Comparison of ENCODE assay signal across 10 cellular contexts in the genomic region with DNA sequence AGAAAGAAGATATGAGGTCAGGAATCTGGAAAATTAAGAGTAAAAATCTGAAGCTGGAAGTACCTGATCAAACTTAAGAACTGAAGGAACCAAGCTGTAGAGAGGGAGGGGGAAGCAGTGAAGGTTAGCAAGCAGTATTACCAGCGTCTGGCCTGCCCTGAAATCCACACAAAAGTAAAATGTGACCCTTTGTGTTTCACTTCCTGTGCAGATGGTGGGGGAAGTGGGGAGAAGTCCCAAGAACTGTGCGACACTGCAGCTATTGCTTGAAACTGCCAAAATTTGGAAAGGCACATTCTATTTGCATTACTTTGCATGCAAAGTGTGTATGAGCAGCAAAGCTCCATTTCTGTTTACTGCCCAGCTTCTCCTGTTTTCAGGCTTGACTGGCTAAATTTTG.
DNase-seq lines count a peak whose midpoint lies in the region; ATAC-seq, FAIRE-seq and TF ChIP-seq lines count a peak whose summit lies in the region.
"Had no signal": no experiment of that assay in that cellular context is flagged by ENCODE, and none has a peak within 500 bp of the region (broad histone marks: within the 10 kb centered on the region; RNA-seq: fewer than 3 reads in every experiment).

No MANE protein-coding gene starts in this region.

- H3K4me2 ChIP-seq in KMS-11 (no peak overlapping the region), keratinocyte (ENCODE audit: control insufficient read depth, extremely low read depth, insufficient read depth, low read depth, low read length) (no peak overlapping the region)

- H3K27me3 ChIP-seq in KMS-11 (ENCODE audit: insufficient read depth, low read depth), result no peaks in the 10 kb centered on the region
- H3K27me3 ChIP-seq in keratinocyte (ENCODE audit: control insufficient read depth, extremely low read depth, insufficient read depth, low read length), result no peaks in the 10 kb centered on the region
- no peaks in the 10 kb centered on the region for H3K27me3 ChIP-seq in foreskin keratinocyte

- H3K4me1 ChIP-seq in KMS-11 (ENCODE audit: low read depth, poor library complexity, severe bottlenecking) (peaks cover 3% of the 10 kb centered on the region), keratinocyte (ENCODE audit: control insufficient read depth, extremely low read depth, insufficient read depth, low read length) (peaks cover 16% of the 10 kb centered on the region), foreskin keratinocyte (peaks cover 11% of the 10 kb centered on the region)

- H3K9ac ChIP-seq in KMS-11 (no peak overlapping the region), keratinocyte (ENCODE audit: control insufficient read depth, extremely low read depth, insufficient read depth, low read length) (no peak overlapping the region)

- H3K36me3 ChIP-seq in KMS-11 (ENCODE audit: insufficient read depth) (no peaks in the 10 kb centered on the region), keratinocyte (ENCODE audit: control insufficient read depth in 2 of 2, extremely low read depth in 1 of 2, insufficient read depth in 2 of 2, low read length in 2 of 2) (no peaks in the 10 kb centered on the region)

- ATAC-seq in GM18868 (IDR thresholded peaks at IDR 0.05; ENCODE audit: unreplicated experiment) (peak; percentile 71), GM21825 (IDR thresholded peaks at IDR 0.05; ENCODE audit: unreplicated experiment) (peak; percentile 83), foreskin keratinocyte (no peak)

- H3K79me2 ChIP-seq in KMS-11 (ENCODE audit: insufficient read depth, low read depth) (no peaks in the 10 kb centered on the region), keratinocyte (ENCODE audit: control insufficient read depth, insufficient read depth, low read length) (no peaks in the 10 kb centered on the region)

- no peak overlapping the region for H3K27ac ChIP-seq in KMS-11
- H3K27ac ChIP-seq in keratinocyte (ENCODE audit: control insufficient read depth, insufficient read depth, low read length), result no peak overlapping the region
- no peak overlapping the region for H3K27ac ChIP-seq in foreskin keratinocyte
- H3K27ac ChIP-seq: VCaP had no signal

- no peak for FAIRE-seq in keratinocyte (lab: Jason Lieb, UNC)

- TF ChIP-seq CTCF in KMS-11 (conservative IDR thresholded peaks at IDR 0.05; ENCODE audit: low read depth, low read length), result no peak
- TF ChIP-seq CTCF in keratinocyte (optimal IDR thresholded peaks at IDR 0.05 in 1 of 3, IDR thresholded peaks at IDR 0.05 in 1 of 3, conservative IDR thresholded peaks at IDR 0.05 in 1 of 3; ENCODE audit: extremely low read depth in 1 of 3, insufficient read depth in 2 of 3, low read length in 3 of 3), result no peak
- no peak for TF ChIP-seq CTCF in foreskin keratinocyte (conservative IDR thresholded peaks at IDR 0.05)

- no peaks in the 10 kb centered on the region for H3K9me1 ChIP-seq in keratinocyte (ENCODE audit: control insufficient read depth, extremely low read depth, insufficient read depth, low read length)

- H3K9me3 ChIP-seq in keratinocyte (ENCODE audit: control insufficient read depth, low read depth, low read length), result no peaks in the 10 kb centered on the region

- H2AFZ ChIP-seq in KMS-11 (ENCODE audit: low read depth), result peak overlapping the region; percentile 7; the same call in 1 of the 2 replicates
- peak overlapping the region; percentile 42 for H2AFZ ChIP-seq in keratinocyte (ENCODE audit: control insufficient read depth, low read length)

- H4K20me1 ChIP-seq in KMS-11 (ENCODE audit: insufficient read depth), result no peaks in the 10 kb centered on the region
- H4K20me1 ChIP-seq in keratinocyte (ENCODE audit: control insufficient read depth, extremely low read depth, insufficient read depth, low read length), result no peaks in the 10 kb centered on the region

- dilution Hi-C loops in keratinocyte (cut with MboI; ENCODE audit: extremely low pct_ligation_motif_present, low sequenced_read_pairs), result no loop called here

- H3K4me3 ChIP-seq in KMS-11 (IDR thresholded peaks at IDR 0.05; ENCODE audit: insufficient read depth, low read depth, low read length), result no peak overlapping the region
- H3K4me3 ChIP-seq in keratinocyte (ENCODE audit: control insufficient read depth in 2 of 3, extremely low read depth in 1 of 3, insufficient read depth in 2 of 3, low read depth in 1 of 3, low read length in 3 of 3), result no peak overlapping the region

- no peak for DNase-seq in keratinocyte (ENCODE audit: low read depth, low spot score)
- no peak for DNase-seq in foreskin keratinocyte
- no peak for DNase-seq in ecto neural progenitor cell (ENCODE audit: low spot score)
- no peak for DNase-seq in activated CD4-positive, alpha-beta T cell treated with anti-CD3 and anti-CD28 coated beads for 48 hours
- no peak for DNase-seq in stimulated activated naive CD4-positive, alpha-beta T cell treated with Interleukin-2 at 50 U/mL for 16 hours (lab: John Stamatoyannopoulos, UW)
- DNase-seq: NCI-H446 treated with DMSO at 0.1 percent for 48 hours had no signal
